In genomic region chr20:11891081-11891826, GRCh38 we compare ENCODE assay signal across 1 cellular context.
TF ChIP-seq lines count a peak whose summit lies in the region.

No MANE protein-coding gene starts in this region.

TF ChIP-seq in HepG2, 621 proteins besides CTCF, POLR2A, EP300 and RAD21 (continued from another document and continues in another):
- TF ChIP-seq, protein P1, sequence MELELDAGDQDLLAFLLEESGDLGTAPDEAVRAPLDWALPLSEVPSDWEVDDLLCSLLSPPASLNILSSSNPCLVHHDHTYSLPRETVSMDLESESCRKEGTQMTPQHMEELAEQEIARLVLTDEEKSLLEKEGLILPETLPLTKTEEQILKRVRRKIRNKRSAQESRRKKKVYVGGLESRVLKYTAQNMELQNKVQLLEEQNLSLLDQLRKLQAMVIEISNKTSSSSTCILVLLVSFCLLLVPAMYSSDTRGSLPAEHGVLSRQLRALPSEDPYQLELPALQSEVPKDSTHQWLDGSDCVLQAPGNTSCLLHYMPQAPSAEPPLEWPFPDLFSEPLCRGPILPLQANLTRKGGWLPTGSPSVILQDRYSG (CRISPR knock-in tag; IDR thresholded peaks at IDR 0.05), result peak; percentile 69; the same call in 1 of the 2 replicates
- no peak for TF ChIP-seq FOXJ3 (CRISPR knock-in tag; IDR thresholded peaks at IDR 0.05; ENCODE audit: borderline replicate concordance)
- no peak for TF ChIP-seq ZNF557 (CRISPR knock-in tag; IDR thresholded peaks at IDR 0.05)
- peak; percentile 41; the same call in 1 of the 2 replicates for TF ChIP-seq ETV5 (CRISPR knock-in tag; IDR thresholded peaks at IDR 0.05; ENCODE audit: borderline replicate concordance)
- no peak for TF ChIP-seq CEBPG (CRISPR knock-in tag; IDR thresholded peaks at IDR 0.05)
- TF ChIP-seq, protein P2, sequence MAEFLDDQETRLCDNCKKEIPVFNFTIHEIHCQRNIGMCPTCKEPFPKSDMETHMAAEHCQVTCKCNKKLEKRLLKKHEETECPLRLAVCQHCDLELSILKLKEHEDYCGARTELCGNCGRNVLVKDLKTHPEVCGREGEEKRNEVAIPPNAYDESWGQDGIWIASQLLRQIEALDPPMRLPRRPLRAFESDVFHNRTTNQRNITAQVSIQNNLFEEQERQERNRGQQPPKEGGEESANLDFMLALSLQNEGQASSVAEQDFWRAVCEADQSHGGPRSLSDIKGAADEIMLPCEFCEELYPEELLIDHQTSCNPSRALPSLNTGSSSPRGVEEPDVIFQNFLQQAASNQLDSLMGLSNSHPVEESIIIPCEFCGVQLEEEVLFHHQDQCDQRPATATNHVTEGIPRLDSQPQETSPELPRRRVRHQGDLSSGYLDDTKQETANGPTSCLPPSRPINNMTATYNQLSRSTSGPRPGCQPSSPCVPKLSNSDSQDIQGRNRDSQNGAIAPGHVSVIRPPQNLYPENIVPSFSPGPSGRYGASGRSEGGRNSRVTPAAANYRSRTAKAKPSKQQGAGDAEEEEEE (CRISPR knock-in tag; IDR thresholded peaks at IDR 0.05; ENCODE audit: borderline replicate concordance), result no peak
- TF ChIP-seq, protein P3, sequence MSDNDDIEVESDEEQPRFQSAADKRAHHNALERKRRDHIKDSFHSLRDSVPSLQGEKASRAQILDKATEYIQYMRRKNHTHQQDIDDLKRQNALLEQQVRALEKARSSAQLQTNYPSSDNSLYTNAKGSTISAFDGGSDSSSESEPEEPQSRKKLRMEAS (IDR thresholded peaks at IDR 0.05), result peak; percentile 59
- TF ChIP-seq ZNF460 (CRISPR knock-in tag; IDR thresholded peaks at IDR 0.05; ENCODE audit: borderline replicate concordance), result no peak
- TF ChIP-seq, protein P4, sequence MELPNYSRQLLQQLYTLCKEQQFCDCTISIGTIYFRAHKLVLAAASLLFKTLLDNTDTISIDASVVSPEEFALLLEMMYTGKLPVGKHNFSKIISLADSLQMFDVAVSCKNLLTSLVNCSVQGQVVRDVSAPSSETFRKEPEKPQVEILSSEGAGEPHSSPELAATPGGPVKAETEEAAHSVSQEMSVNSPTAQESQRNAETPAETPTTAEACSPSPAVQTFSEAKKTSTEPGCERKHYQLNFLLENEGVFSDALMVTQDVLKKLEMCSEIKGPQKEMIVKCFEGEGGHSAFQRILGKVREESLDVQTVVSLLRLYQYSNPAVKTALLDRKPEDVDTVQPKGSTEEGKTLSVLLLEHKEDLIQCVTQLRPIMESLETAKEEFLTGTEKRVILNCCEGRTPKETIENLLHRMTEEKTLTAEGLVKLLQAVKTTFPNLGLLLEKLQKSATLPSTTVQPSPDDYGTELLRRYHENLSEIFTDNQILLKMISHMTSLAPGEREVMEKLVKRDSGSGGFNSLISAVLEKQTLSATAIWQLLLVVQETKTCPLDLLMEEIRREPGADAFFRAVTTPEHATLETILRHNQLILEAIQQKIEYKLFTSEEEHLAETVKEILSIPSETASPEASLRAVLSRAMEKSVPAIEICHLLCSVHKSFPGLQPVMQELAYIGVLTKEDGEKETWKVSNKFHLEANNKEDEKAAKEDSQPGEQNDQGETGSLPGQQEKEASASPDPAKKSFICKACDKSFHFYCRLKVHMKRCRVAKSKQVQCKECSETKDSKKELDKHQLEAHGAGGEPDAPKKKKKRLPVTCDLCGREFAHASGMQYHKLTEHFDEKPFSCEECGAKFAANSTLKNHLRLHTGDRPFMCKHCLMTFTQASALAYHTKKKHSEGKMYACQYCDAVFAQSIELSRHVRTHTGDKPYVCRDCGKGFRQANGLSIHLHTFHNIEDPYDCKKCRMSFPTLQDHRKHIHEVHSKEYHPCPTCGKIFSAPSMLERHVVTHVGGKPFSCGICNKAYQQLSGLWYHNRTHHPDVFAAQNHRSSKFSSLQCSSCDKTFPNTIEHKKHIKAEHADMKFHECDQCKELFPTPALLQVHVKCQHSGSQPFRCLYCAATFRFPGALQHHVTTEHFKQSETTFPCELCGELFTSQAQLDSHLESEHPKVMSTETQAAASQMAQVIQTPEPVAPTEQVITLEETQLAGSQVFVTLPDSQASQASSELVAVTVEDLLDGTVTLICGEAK (IDR thresholded peaks at IDR 0.05), result no peak
- TF ChIP-seq, protein P4 (CRISPR knock-in tag; IDR thresholded peaks at IDR 0.05), result peak; percentile 58; the same call in 1 of the 2 replicates
- TF ChIP-seq KLF6 (CRISPR knock-in tag; IDR thresholded peaks at IDR 0.05), result 0 out of 2 replicates have a peak, but pooled peaks have one; percentile 35
- no peak for TF ChIP-seq FOXA3 (CRISPR knock-in tag; IDR thresholded peaks at IDR 0.05)
- peak; percentile 85 for TF ChIP-seq ASH2L (IDR thresholded peaks at IDR 0.05; ENCODE audit: insufficient read length, low read depth, low read length)
- TF ChIP-seq ZNF768 (CRISPR knock-in tag; IDR thresholded peaks at IDR 0.05), result no peak; the same call in 1 of the 2 replicates
- no peak for TF ChIP-seq PPARG (CRISPR knock-in tag; conservative IDR thresholded peaks at IDR 0.05)
- no peak for TF ChIP-seq POLR2AphosphoS2 (IDR thresholded peaks at IDR 0.05; ENCODE audit: low read depth, low read length)
- TF ChIP-seq, protein P5, sequence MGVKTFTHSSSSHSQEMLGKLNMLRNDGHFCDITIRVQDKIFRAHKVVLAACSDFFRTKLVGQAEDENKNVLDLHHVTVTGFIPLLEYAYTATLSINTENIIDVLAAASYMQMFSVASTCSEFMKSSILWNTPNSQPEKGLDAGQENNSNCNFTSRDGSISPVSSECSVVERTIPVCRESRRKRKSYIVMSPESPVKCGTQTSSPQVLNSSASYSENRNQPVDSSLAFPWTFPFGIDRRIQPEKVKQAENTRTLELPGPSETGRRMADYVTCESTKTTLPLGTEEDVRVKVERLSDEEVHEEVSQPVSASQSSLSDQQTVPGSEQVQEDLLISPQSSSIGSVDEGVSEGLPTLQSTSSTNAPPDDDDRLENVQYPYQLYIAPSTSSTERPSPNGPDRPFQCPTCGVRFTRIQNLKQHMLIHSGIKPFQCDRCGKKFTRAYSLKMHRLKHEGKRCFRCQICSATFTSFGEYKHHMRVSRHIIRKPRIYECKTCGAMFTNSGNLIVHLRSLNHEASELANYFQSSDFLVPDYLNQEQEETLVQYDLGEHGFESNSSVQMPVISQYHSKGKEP (CRISPR knock-in tag; IDR thresholded peaks at IDR 0.05), result no peak; the same call in 1 of the 2 replicates
- TF ChIP-seq TAF1 (CRISPR knock-in tag; IDR thresholded peaks at IDR 0.05), result no peak
- no peak for TF ChIP-seq ZNF282 (IDR thresholded peaks at IDR 0.05; ENCODE audit: partially characterized antibody)
- TF ChIP-seq RARA (CRISPR knock-in tag; IDR thresholded peaks at IDR 0.05), result no peak
- TF ChIP-seq U2AF1 (optimal IDR thresholded peaks at IDR 0.05; ENCODE audit: low read depth, low read length), result no peak
- TF ChIP-seq ZNF232 (CRISPR knock-in tag; IDR thresholded peaks at IDR 0.05; ENCODE audit: borderline replicate concordance), result no peak
- no peak for TF ChIP-seq TEF (CRISPR knock-in tag; IDR thresholded peaks at IDR 0.05)
- TF ChIP-seq ZNF160 (CRISPR knock-in tag; IDR thresholded peaks at IDR 0.05), result no peak; the same call in 1 of the 2 replicates
- TF ChIP-seq ZNF296 (CRISPR knock-in tag; conservative IDR thresholded peaks at IDR 0.05), result no peak
- TF ChIP-seq HOXA5 (CRISPR knock-in tag; IDR thresholded peaks at IDR 0.05), result no peak
- 0 out of 2 replicates have a peak, but pooled peaks have one; percentile 50 for TF ChIP-seq REPIN1 (CRISPR knock-in tag; IDR thresholded peaks at IDR 0.05; ENCODE audit: borderline replicate concordance, low read depth)
- TF ChIP-seq RXRB (CRISPR knock-in tag; IDR thresholded peaks at IDR 0.05; ENCODE audit: borderline replicate concordance), result no peak
- no peak for TF ChIP-seq ISX (CRISPR knock-in tag; conservative IDR thresholded peaks at IDR 0.05)
- TF ChIP-seq RNF2 (conservative IDR thresholded peaks at IDR 0.05; ENCODE audit: low read depth), result no peak
- no peak for TF ChIP-seq ELF4 (CRISPR knock-in tag; IDR thresholded peaks at IDR 0.05; ENCODE audit: borderline replicate concordance)
- TF ChIP-seq, protein P6, sequence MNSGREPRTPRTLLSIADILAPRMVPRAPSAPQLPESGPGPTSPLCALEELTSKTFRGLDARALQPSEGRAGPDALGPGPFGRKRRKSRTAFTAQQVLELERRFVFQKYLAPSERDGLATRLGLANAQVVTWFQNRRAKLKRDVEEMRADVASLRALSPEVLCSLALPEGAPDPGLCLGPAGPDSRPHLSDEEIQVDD (CRISPR knock-in tag; IDR thresholded peaks at IDR 0.05; ENCODE audit: borderline replicate concordance), result no peak
- TF ChIP-seq TMF1 (CRISPR knock-in tag; IDR thresholded peaks at IDR 0.05; ENCODE audit: low read depth), result 0 out of 2 replicates have a peak, but pooled peaks have one; percentile 9
- TF ChIP-seq ZSCAN21 (CRISPR knock-in tag; IDR thresholded peaks at IDR 0.05; ENCODE audit: borderline replicate concordance), result no peak
- TF ChIP-seq ZNF724P (CRISPR knock-in tag; IDR thresholded peaks at IDR 0.05; ENCODE audit: borderline replicate concordance), result no peak
- TF ChIP-seq ZNF101 (CRISPR knock-in tag; IDR thresholded peaks at IDR 0.05; ENCODE audit: borderline replicate concordance, low read depth), result no peak
- no peak for TF ChIP-seq HDAC6 (IDR thresholded peaks at IDR 0.05; ENCODE audit: low read depth, low read length)
- 0 out of 2 replicates have a peak, but pooled peaks have one; percentile 42 for TF ChIP-seq HOXD1 (CRISPR knock-in tag; IDR thresholded peaks at IDR 0.05)
- no peak for TF ChIP-seq MIER2 (CRISPR knock-in tag; IDR thresholded peaks at IDR 0.05)
- TF ChIP-seq HOXA9 (CRISPR knock-in tag; IDR thresholded peaks at IDR 0.05; ENCODE audit: borderline replicate concordance), result no peak
- TF ChIP-seq, protein P7, sequence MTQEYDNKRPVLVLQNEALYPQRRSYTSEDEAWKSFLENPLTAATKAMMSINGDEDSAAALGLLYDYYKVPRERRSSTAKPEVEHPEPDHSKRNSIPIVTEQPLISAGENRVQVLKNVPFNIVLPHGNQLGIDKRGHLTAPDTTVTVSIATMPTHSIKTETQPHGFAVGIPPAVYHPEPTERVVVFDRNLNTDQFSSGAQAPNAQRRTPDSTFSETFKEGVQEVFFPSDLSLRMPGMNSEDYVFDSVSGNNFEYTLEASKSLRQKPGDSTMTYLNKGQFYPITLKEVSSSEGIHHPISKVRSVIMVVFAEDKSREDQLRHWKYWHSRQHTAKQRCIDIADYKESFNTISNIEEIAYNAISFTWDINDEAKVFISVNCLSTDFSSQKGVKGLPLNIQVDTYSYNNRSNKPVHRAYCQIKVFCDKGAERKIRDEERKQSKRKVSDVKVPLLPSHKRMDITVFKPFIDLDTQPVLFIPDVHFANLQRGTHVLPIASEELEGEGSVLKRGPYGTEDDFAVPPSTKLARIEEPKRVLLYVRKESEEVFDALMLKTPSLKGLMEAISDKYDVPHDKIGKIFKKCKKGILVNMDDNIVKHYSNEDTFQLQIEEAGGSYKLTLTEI (CRISPR knock-in tag; conservative IDR thresholded peaks at IDR 0.05), result no peak
- TF ChIP-seq ZNF597 (CRISPR knock-in tag; IDR thresholded peaks at IDR 0.05), result no peak
- peak; percentile 72 for TF ChIP-seq HDAC1 (CRISPR knock-in tag; IDR thresholded peaks at IDR 0.05)
- TF ChIP-seq SP2 (CRISPR knock-in tag; IDR thresholded peaks at IDR 0.05), result no peak
- no peak for TF ChIP-seq SIX1 (CRISPR knock-in tag; IDR thresholded peaks at IDR 0.05; ENCODE audit: borderline replicate concordance)
- peak; percentile 31; the same call in 1 of the 2 replicates for TF ChIP-seq ZNF674 (CRISPR knock-in tag; IDR thresholded peaks at IDR 0.05; ENCODE audit: low read depth)
- TF ChIP-seq, protein P8, sequence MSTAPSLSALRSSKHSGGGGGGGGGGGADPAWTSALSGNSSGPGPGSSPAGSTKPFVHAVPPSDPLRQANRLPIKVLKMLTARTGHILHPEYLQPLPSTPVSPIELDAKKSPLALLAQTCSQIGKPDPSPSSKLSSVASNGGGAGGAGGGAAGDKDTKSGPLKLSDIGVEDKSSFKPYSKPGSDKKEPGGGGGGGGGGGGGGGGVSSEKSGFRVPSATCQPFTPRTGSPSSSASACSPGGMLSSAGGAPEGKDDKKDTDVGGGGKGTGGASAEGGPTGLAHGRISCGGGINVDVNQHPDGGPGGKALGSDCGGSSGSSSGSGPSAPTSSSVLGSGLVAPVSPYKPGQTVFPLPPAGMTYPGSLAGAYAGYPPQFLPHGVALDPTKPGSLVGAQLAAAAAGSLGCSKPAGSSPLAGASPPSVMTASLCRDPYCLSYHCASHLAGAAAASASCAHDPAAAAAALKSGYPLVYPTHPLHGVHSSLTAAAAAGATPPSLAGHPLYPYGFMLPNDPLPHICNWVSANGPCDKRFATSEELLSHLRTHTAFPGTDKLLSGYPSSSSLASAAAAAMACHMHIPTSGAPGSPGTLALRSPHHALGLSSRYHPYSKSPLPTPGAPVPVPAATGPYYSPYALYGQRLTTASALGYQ (CRISPR knock-in tag; IDR thresholded peaks at IDR 0.05), result no peak
